Comparison of ENCODE assay signal across 13 cellular contexts in the genomic region with DNA sequence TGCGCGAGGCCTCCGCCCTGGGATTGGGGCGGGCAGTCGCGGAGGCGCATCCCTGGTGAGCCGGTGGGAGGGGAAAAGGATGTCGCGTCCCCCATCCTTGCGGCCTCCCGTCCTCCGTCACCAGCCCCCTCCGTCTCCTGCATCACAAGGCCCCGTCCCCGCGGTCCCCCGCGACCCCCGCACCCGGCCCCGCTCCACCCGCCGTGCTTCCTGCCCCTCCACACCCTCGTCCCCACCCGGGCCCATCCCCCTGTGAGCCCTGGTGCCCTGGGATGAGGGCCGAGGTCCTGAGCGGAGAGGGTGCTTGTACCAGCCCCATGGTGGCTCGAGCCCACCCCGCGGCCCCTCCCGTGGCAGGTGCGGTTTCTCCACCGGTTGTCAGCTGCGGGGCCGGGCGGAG. TPM values are rescaled to one million over a fixed set of nuclear protein-coding genes. Genes with fewer than 3 reads are reported as not detected.
DNase-seq lines count a peak whose midpoint lies in the region; ATAC-seq and TF ChIP-seq lines count a peak whose summit lies in the region.
"Not testable (repeated sequence)": the region's sequence is repeated elsewhere in the genome, so short reads cannot be mapped to it uniquely, and the experiment has no call there.
"Had no signal": no experiment of that assay in that cellular context is flagged by ENCODE, and none has a peak within 500 bp of the region (broad histone marks: within the 10 kb centered on the region; RNA-seq: fewer than 3 reads in every experiment).

A gene with protein sequence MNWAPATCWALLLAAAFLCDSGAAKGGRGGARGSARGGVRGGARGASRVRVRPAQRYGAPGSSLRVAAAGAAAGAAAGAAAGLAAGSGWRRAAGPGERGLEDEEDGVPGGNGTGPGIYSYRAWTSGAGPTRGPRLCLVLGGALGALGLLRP (minus strand): TSS at position 25 of the 400 bp plus-strand sequence. CDS start 944 bp downstream, outside the sequence.

- not testable (repeated sequence) for H3K18ac ChIP-seq in mesenchymal stem cell (ENCODE audit: low read depth in 1 of 2, low read length in 2 of 2); trophoblast cell (ENCODE audit: low read length)

- not testable (repeated sequence) for H4K91ac ChIP-seq in mesenchymal stem cell (ENCODE audit: low read length); trophoblast cell (ENCODE audit: low read depth, low read length)

- not testable (repeated sequence) for H2BK15ac ChIP-seq in mesenchymal stem cell (ENCODE audit: low read depth, poor library complexity, severe bottlenecking)

- ATAC-seq in activated CD8-positive, alpha-beta T cell treated with anti-CD3 and anti-CD28 coated beads, Interleukin-2, amount 10 ng/mL, durations not matched to agents 7 days and 5 days, result peak; percentile 31

- not testable (repeated sequence) for H2AK5ac ChIP-seq in mesenchymal stem cell (ENCODE audit: low read length, severe bottlenecking); trophoblast cell (ENCODE audit: low read length)

- H3K4me1 Mint-ChIP-seq in activated CD8-positive, alpha-beta T cell treated with anti-CD3 and anti-CD28 coated beads, Interleukin-2, amount 10 ng/mL, durations not matched to agents 7 days and 5 days (ENCODE audit: low read depth); endodermal cell: not testable (repeated sequence)

- H3K27ac ChIP-seq in BLaER1 treated with 17β-estradiol and CSF1 and Interleukin-3, amounts not matched to agents 10 nM and 100 nM; HUES6 (ENCODE audit: low read depth, low read length); endodermal cell (ENCODE audit: low read depth, low read length); mesenchymal stem cell (ENCODE audit: low read length, poor library complexity, severe bottlenecking); trophoblast cell (ENCODE audit: low read depth, low read length); suprapubic skin: not testable (repeated sequence)

- in situ Hi-C loops in astrocyte of the cerebellum (cut with HindIII; ENCODE audit: low sequenced_read_pairs), result not testable (repeated sequence)

- H3K4me2 ChIP-seq in BLaER1 treated with 17β-estradiol and CSF1 and Interleukin-3, amounts not matched to agents 10 nM and 100 nM, result peak within 1 kb of the TSS; percentile 75 to 90 (median 83)
- H3K4me2 ChIP-seq in mesenchymal stem cell (ENCODE audit: low read length, poor library complexity, severe bottlenecking) (peak within 1 kb of the TSS; percentile 27), trophoblast cell (ENCODE audit: low read length) (peak within 1 kb of the TSS; percentile 47)

- H4K12ac ChIP-seq in trophoblast cell (ENCODE audit: low read depth, low read length), result not testable (repeated sequence)

- H3K9ac ChIP-seq in BLaER1 treated with 17β-estradiol and CSF1 and Interleukin-3, amounts not matched to agents 10 nM and 100 nM, result peak within 1 kb of the TSS in 6 of 11 experiments; percentile 35 to 63 (median 58); a peak in 7 of 22 replicates
- H3K9ac ChIP-seq in HUES6 (ENCODE audit: low read length); endodermal cell (ENCODE audit: extremely low read depth, low read length, poor library complexity, severe bottlenecking); mesenchymal stem cell (ENCODE audit: low read length); trophoblast cell (ENCODE audit: low read length): not testable (repeated sequence)

- H2BK12ac ChIP-seq in mesenchymal stem cell (ENCODE audit: low read length in 2 of 2); trophoblast cell (ENCODE audit: low read length): not testable (repeated sequence)

- H2BK5ac ChIP-seq in mesenchymal stem cell (ENCODE audit: low read depth, low read length, poor library complexity, severe bottlenecking); trophoblast cell (ENCODE audit: low read depth, low read length, poor library complexity): not testable (repeated sequence)

- POLR2A ChIA-PET in activated CD8-positive, alpha-beta T cell treated with anti-CD3 and anti-CD28 coated beads, Interleukin-2, amount 10 ng/mL, durations not matched to agents 7 days and 5 days (lab: Charles Lee), result not testable (repeated sequence)

- 2% methylated on average over 7 of the region's 37 CpGs; no CpG with 5 or more reads in 1 of the 2 experiments for WGBS in endodermal cell (ENCODE audit: insufficient coverage in 1 of 2, insufficient read length in 1 of 2), 2 experiments
- WGBS in mesenchymal stem cell, result no CpG with 5 or more reads among the region's 37 CpGs
- WGBS in trophoblast cell (ENCODE audit: extremely low coverage, insufficient coverage, insufficient read length), result no CpG with 5 or more reads among the region's 37 CpGs
- no CpG with 5 or more reads among the region's 37 CpGs for WGBS in suprapubic skin

- not testable (repeated sequence) for H2AFZ ChIP-seq in mesenchymal stem cell (ENCODE audit: low read depth, low read length); trophoblast cell (ENCODE audit: insufficient read depth, low read length, poor library complexity)

- H3K79me1 ChIP-seq in mesenchymal stem cell (replicated peaks; ENCODE audit: low read length, poor library complexity, severe bottlenecking), result peaks cover 12% of the 10 kb centered on the region
- H3K79me1 ChIP-seq in trophoblast cell (ENCODE audit: low read length), result not testable (repeated sequence)

- TF ChIP-seq EP300 in suprapubic skin (IDR thresholded peaks at IDR 0.05), result not testable (repeated sequence)

- H3K4me3 ChIP-seq in BLaER1 treated with 17β-estradiol and CSF1 and Interleukin-3, amounts not matched to agents 10 nM and 100 nM, result peak within 1 kb of the TSS; percentile 44 to 62 (median 50)
- H3K4me3 ChIP-seq in HUES6 (ENCODE audit: low read depth, low read length) (peak within 1 kb of the TSS; percentile 38), astrocyte of the cerebellum (ENCODE audit: low read depth, low read length) (peak within 1 kb of the TSS; percentile 15), suprapubic skin (peak within 1 kb of the TSS; percentile 31)
- H3K4me3 ChIP-seq in endodermal cell (ENCODE audit: low read length); mesenchymal stem cell (ENCODE audit: insufficient read depth in 1 of 2, low read depth in 1 of 2, low read length in 2 of 2); trophoblast cell (ENCODE audit: low read depth, low read length): not testable (repeated sequence)

- CTCF ChIA-PET in activated CD8-positive, alpha-beta T cell treated with anti-CD3 and anti-CD28 coated beads, Interleukin-2, amount 10 ng/mL, durations not matched to agents 7 days and 5 days (lab: Charles Lee), result not testable (repeated sequence)

- H3K14ac ChIP-seq in mesenchymal stem cell (ENCODE audit: low read length in 2 of 2); trophoblast cell (ENCODE audit: low read length): not testable (repeated sequence)

- H4K8ac ChIP-seq in mesenchymal stem cell (ENCODE audit: low read length); trophoblast cell (ENCODE audit: low read depth, low read length): not testable (repeated sequence)

- not testable (repeated sequence) for H2BK120ac ChIP-seq in mesenchymal stem cell (ENCODE audit: low read depth, low read length); trophoblast cell (ENCODE audit: insufficient read depth, low read length, poor library complexity)

- not testable (repeated sequence) for DNase-seq in activated CD8-positive, alpha-beta T cell treated with anti-CD3 and anti-CD28 coated beads, Interleukin-2, amount 10 ng/mL, durations not matched to agents 7 days and 5 days; astrocyte of the cerebellum (ENCODE audit: low read depth); endodermal cell; mesenchymal stem cell; trophoblast cell; suprapubic skin (ENCODE audit: low spot score in 2 of 2)

- H3K27me3 ChIP-seq in BLaER1 treated with 17β-estradiol and CSF1 and Interleukin-3, amounts not matched to agents 10 nM and 100 nM, result peaks cover 32 to 50% (median 41%) of the 10 kb centered on the region in 11 experiments
- H3K27me3 ChIP-seq in HUES6 (ENCODE audit: control insufficient read depth, insufficient read depth, low read length) (peaks cover 30% of the 10 kb centered on the region), suprapubic skin (peaks cover 18% of the 10 kb centered on the region)
- not testable (repeated sequence) for H3K27me3 ChIP-seq in endodermal cell (ENCODE audit: control insufficient read depth, insufficient read depth, low read length, poor library complexity, severe bottlenecking); mesenchymal stem cell (ENCODE audit: control insufficient read depth in 1 of 2, insufficient read depth in 1 of 2, low read length in 2 of 2); trophoblast cell (ENCODE audit: insufficient read depth, low read length)

- H3K36me3 Mint-ChIP-seq in activated CD8-positive, alpha-beta T cell treated with anti-CD3 and anti-CD28 coated beads, Interleukin-2, amount 10 ng/mL, durations not matched to agents 7 days and 5 days (ENCODE audit: low read depth); endodermal cell (ENCODE audit: low read depth): not testable (repeated sequence)

- not testable (repeated sequence) for TF ChIP-seq POLR2A in suprapubic skin (IDR thresholded peaks at IDR 0.05)

- H3K27me3 Mint-ChIP-seq in activated CD8-positive, alpha-beta T cell treated with anti-CD3 and anti-CD28 coated beads, Interleukin-2, amount 10 ng/mL, durations not matched to agents 7 days and 5 days (ENCODE audit: low read depth), result peaks cover 13% of the 10 kb centered on the region
- H3K27me3 Mint-ChIP-seq in endodermal cell (ENCODE audit: insufficient read depth), result peaks cover 20% of the 10 kb centered on the region

- H3K9me3 ChIP-seq in BLaER1 treated with 17β-estradiol and CSF1 and Interleukin-3, amounts not matched to agents 10 nM and 100 nM (replicated peaks in 1 of 11); HUES6 (ENCODE audit: control insufficient read depth, insufficient read depth, low read depth, low read length); endodermal cell (ENCODE audit: control insufficient read depth, low read length); mesenchymal stem cell (ENCODE audit: control insufficient read depth, low read length); trophoblast cell (ENCODE audit: insufficient read depth, low read depth, low read length); suprapubic skin: not testable (repeated sequence)

- H3K9me3 Mint-ChIP-seq in activated CD8-positive, alpha-beta T cell treated with anti-CD3 and anti-CD28 coated beads, Interleukin-2, amount 10 ng/mL, durations not matched to agents 7 days and 5 days (ENCODE audit: insufficient read depth), result not testable (repeated sequence)
- peaks cover 12% of the 10 kb centered on the region for H3K9me3 Mint-ChIP-seq in endodermal cell

- H3K27ac Mint-ChIP-seq in activated CD8-positive, alpha-beta T cell treated with anti-CD3 and anti-CD28 coated beads, Interleukin-2, amount 10 ng/mL, durations not matched to agents 7 days and 5 days; endodermal cell: not testable (repeated sequence)

- not testable (repeated sequence) for H3K79me2 ChIP-seq in trophoblast cell (ENCODE audit: control insufficient read depth, insufficient read depth, low read length, poor library complexity)

- peaks cover 11 to 18% (median 15%) of the 10 kb centered on the region in 10 experiments; a peak in 18 of 20 replicates for H3K4me1 ChIP-seq in BLaER1 treated with 17β-estradiol and CSF1 and Interleukin-3, amounts not matched to agents 10 nM and 100 nM
- not testable (repeated sequence) for H3K4me1 ChIP-seq in HUES6 (ENCODE audit: control insufficient read depth, insufficient read depth, low read length); endodermal cell (ENCODE audit: control insufficient read depth, insufficient read depth, low read length); trophoblast cell (ENCODE audit: control insufficient read depth in 1 of 2, insufficient read depth in 2 of 2, low read length in 2 of 2); suprapubic skin
- H3K4me1 ChIP-seq in mesenchymal stem cell (ENCODE audit: control insufficient read depth, insufficient read depth, low read depth, low read length), result peaks cover 20% of the 10 kb centered on the region

- not testable (repeated sequence) for TF ChIP-seq CTCF in astrocyte of the cerebellum (IDR thresholded peaks at IDR 0.05; ENCODE audit: low read depth, low read length, missing control alignments); endodermal cell (conservative IDR thresholded peaks at IDR 0.05); suprapubic skin (IDR thresholded peaks at IDR 0.05)

- H3K4me3 Mint-ChIP-seq in activated CD8-positive, alpha-beta T cell treated with anti-CD3 and anti-CD28 coated beads, Interleukin-2, amount 10 ng/mL, durations not matched to agents 7 days and 5 days, result not testable (repeated sequence)
- H3K4me3 Mint-ChIP-seq in endodermal cell, result peak within 1 kb of the TSS; percentile 34

- H3K4ac ChIP-seq in mesenchymal stem cell (ENCODE audit: low read depth in 1 of 2, low read length in 2 of 2); trophoblast cell (ENCODE audit: low read depth, low read length): not testable (repeated sequence)

- H4K20me1 ChIP-seq in BLaER1 treated with 17β-estradiol and CSF1 and Interleukin-3, amounts not matched to agents 10 nM and 100 nM, result peaks cover 28 to 41% (median 40%) of the 10 kb centered on the region in 11 experiments; a peak in 21 of 22 replicates

- H3K36me3 ChIP-seq in BLaER1 treated with 17β-estradiol and CSF1 and Interleukin-3, amounts not matched to agents 10 nM and 100 nM, result peaks cover 5 to 24% (median 12%) of the 10 kb centered on the region in 11 experiments; a peak in 21 of 22 replicates
- H3K36me3 ChIP-seq in HUES6 (ENCODE audit: control insufficient read depth, insufficient read depth, low read length) (peaks cover 16% of the 10 kb centered on the region), mesenchymal stem cell (ENCODE audit: control insufficient read depth in 1 of 2, insufficient read depth in 2 of 2, low read depth in 1 of 2, low read length in 2 of 2) (peaks cover 19 to 33% of the 10 kb centered on the region in 2 experiments), trophoblast cell (ENCODE audit: control insufficient read depth in 1 of 2, insufficient read depth in 2 of 2, low read length in 2 of 2) (peaks cover 18% of the 10 kb centered on the region in 2 experiments), suprapubic skin (peaks cover 12% of the 10 kb centered on the region)
- H3K36me3 ChIP-seq in endodermal cell (ENCODE audit: control insufficient read depth, insufficient read depth, low read length), result not testable (repeated sequence)

- H3K23ac ChIP-seq in mesenchymal stem cell (ENCODE audit: low read length in 2 of 2); trophoblast cell (ENCODE audit: low read length): not testable (repeated sequence)

RNA-seq across cellular contexts. Expression of the gene that starts here (rescaled TPM):
- not detected for total RNA-seq in activated CD8-positive, alpha-beta T cell treated with anti-CD3 and anti-CD28 coated beads, Interleukin-2, amount 10 ng/mL, durations not matched to agents 7 days and 5 days
- under 1 TPM; 0.11 to 0.24 TPM for total RNA-seq in endodermal cell
- polyA plus RNA-seq in endodermal cell (2013, experiment 1 of 2), result 0.32 TPM
- 0.33 TPM for polyA plus RNA-seq in endodermal cell (2013, experiment 2 of 2)
- polyA plus RNA-seq in mesenchymal stem cell (2013, experiment 1 of 2), result 0.17 TPM
- polyA plus RNA-seq in mesenchymal stem cell (2013, experiment 2 of 2), result 0.19 TPM
- polyA plus RNA-seq in trophoblast cell (2013), result 0.01 TPM in 1 of 2 replicates, not detected in the other
- total RNA-seq in suprapubic skin, result under 1 TPM in 2 of 4 donors, not detected in 2; 0.23 to 0.56 TPM
- total RNA-seq: activated CD8-positive, alpha-beta memory T cell treated with anti-CD3 and anti-CD28 coated beads for 36 hours; cardiac septum; Right ventricle myocardium inferior; T-helper 2 cell treated with Interferon-gamma antibody and Interleukin-4, amounts not matched to agents 100 ng/mL and 5 ng/mL, for 36 hours had no signal
- polyA plus RNA-seq: CD14-positive monocyte had no signal

Comparison
In these comparisons a context has a peak if more than half of its experiments do, and no peak if none do; other contexts are left out.
1. Peak in ATAC-seq in activated CD8-positive, alpha-beta T cell treated with anti-CD3 and anti-CD28 coated beads, Interleukin-2, amount 10 ng/mL, durations not matched to agents 7 days and 5 days; RNA of the gene not detected or under 1 TPM.
2. H3K4me2 ChIP-seq: peak in every context shown above with its lines; median percentile 83 in BLaER1 treated with 17β-estradiol and CSF1 and Interleukin-3, amounts not matched to agents 10 nM and 100 nM; 47 in trophoblast cell; 27 in mesenchymal stem cell.